Comparison of ENCODE assay signal across 24 cellular contexts in genomic region chr22:38720350-38720749, GRCh38.
"Had no signal": no experiment of that assay in that cellular context is flagged by ENCODE, and none has a peak within 500 bp of the region (broad histone marks: within the 10 kb centered on the region; RNA-seq: fewer than 3 reads in every experiment).

No MANE protein-coding gene starts in this region.

- H3K27ac ChIP-seq: coronary artery, epithelial cell of prostate, gastrocnemius medialis, heart right ventricle, left lung, lower lobe of right lung had no signal

- H3K27ac Mint-ChIP-seq: immature natural killer cell had no signal

- H3K4me3 Mint-ChIP-seq: immature natural killer cell; naive thymus-derived CD4-positive, alpha-beta T cell had no signal

- H3K27me3 ChIP-seq: dorsolateral prefrontal cortex, esophagus squamous epithelium, gastrocnemius medialis, heart right ventricle, left lung had no signal

- H3K4me3 ChIP-seq: coronary artery, dorsolateral prefrontal cortex, esophagus squamous epithelium, gastrocnemius medialis, heart right ventricle, left lung, lower lobe of right lung had no signal

- H3K9me3 ChIP-seq: esophagus squamous epithelium, gastrocnemius medialis, heart right ventricle, left lung, lower lobe of right lung had no signal

- DNase-seq: dermis blood vessel endothelial cell; dorsolateral prefrontal cortex; effector CD4-positive, alpha-beta T cell; effector memory CD4-positive, alpha-beta T cell; erythroblast; esophagus squamous epithelium; foreskin fibroblast; foreskin melanocyte; gastrocnemius medialis; glutamatergic neuron; heart right ventricle; hippocampal formation; immature natural killer cell; islet precursor cell; kidney; left cardiac atrium; left lung; left ventricle myocardium superior; lower lobe of right lung; mesendoderm; midbrain; naive thymus-derived CD4-positive, alpha-beta T cell had no signal

- H3K27me3 Mint-ChIP-seq: naive thymus-derived CD4-positive, alpha-beta T cell had no signal

- H3K9me3 Mint-ChIP-seq: immature natural killer cell had no signal
